ENCODE assay signal across 1 cellular context in the genomic region with DNA sequence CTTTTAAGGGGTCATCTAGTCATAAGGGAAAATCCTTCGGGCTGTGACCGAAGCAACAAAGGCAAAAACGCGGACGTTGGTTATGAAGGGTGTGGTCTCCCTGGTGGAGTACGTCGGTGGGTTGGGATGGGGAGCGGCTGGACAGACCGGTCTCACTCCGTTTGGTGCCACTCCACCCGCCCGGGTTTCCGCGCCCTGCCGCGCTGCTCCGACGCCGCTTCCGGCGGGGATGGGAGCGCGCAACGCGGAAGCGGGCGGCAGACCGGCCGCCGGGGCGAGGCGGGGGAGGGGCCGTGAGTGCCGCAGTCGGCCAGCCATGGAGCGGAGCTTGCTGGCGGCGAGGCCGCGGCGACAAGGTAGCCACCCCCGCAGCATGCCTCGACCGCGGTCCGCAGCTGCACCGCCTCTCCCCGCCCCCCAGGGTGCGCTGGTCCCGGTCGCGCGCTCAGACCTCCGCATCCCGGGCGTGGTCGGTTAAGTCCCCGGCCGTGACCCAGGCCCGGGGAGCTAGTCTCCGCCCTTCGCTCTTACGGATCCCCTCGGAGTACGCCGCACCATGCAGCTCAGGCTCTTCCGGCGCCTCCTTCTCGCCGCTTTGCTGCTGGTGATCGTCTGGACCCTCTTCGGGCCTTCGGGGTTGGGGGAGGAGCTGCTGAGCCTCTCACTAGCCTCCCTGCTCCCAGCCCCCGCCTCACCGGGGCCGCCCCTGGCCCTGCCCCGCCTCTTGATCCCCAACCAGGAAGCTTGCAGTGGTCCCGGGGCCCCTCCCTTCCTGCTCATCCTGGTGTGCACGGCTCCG.
TF ChIP-seq lines count a peak whose summit lies in the region.

A gene with protein sequence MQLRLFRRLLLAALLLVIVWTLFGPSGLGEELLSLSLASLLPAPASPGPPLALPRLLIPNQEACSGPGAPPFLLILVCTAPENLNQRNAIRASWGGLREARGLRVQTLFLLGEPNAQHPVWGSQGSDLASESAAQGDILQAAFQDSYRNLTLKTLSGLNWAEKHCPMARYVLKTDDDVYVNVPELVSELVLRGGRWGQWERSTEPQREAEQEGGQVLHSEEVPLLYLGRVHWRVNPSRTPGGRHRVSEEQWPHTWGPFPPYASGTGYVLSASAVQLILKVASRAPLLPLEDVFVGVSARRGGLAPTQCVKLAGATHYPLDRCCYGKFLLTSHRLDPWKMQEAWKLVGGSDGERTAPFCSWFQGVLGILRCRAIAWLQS (plus strand): TSS at position 260 of the 799 bp plus-strand sequence. CDS start 297 bp downstream, at position 557.

TF ChIP-seq in HepG2, 621 proteins besides CTCF, POLR2A, EP300 and RAD21 (continued from another document and continues in another):
- no peak for TF ChIP-seq ZNF333 (CRISPR knock-in tag; IDR thresholded peaks at IDR 0.05; ENCODE audit: borderline replicate concordance)
- TF ChIP-seq HNF4G (IDR thresholded peaks at IDR 0.05; ENCODE audit: borderline replicate concordance, low read depth, low read length) = no peak
- TF ChIP-seq HNF4G (CRISPR knock-in tag; IDR thresholded peaks at IDR 0.05; ENCODE audit: borderline replicate concordance, low read depth) = no peak
- TF ChIP-seq, protein P1, sequence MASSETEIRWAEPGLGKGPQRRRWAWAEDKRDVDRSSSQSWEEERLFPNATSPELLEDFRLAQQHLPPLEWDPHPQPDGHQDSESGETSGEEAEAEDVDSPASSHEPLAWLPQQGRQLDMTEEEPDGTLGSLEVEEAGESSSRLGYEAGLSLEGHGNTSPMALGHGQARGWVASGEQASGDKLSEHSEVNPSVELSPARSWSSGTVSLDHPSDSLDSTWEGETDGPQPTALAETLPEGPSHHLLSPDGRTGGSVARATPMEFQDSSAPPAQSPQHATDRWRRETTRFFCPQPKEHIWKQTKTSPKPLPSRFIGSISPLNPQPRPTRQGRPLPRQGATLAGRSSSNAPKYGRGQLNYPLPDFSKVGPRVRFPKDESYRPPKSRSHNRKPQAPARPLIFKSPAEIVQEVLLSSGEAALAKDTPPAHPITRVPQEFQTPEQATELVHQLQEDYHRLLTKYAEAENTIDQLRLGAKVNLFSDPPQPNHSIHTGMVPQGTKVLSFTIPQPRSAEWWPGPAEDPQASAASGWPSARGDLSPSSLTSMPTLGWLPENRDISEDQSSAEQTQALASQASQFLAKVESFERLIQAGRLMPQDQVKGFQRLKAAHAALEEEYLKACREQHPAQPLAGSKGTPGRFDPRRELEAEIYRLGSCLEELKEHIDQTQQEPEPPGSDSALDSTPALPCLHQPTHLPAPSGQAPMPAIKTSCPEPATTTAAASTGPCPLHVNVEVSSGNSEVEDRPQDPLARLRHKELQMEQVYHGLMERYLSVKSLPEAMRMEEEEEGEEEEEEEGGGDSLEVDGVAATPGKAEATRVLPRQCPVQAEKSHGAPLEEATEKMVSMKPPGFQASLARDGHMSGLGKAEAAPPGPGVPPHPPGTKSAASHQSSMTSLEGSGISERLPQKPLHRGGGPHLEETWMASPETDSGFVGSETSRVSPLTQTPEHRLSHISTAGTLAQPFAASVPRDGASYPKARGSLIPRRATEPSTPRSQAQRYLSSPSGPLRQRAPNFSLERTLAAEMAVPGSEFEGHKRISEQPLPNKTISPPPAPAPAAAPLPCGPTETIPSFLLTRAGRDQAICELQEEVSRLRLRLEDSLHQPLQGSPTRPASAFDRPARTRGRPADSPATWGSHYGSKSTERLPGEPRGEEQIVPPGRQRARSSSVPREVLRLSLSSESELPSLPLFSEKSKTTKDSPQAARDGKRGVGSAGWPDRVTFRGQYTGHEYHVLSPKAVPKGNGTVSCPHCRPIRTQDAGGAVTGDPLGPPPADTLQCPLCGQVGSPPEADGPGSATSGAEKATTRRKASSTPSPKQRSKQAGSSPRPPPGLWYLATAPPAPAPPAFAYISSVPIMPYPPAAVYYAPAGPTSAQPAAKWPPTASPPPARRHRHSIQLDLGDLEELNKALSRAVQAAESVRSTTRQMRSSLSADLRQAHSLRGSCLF (CRISPR knock-in tag; IDR thresholded peaks at IDR 0.05; ENCODE audit: borderline replicate concordance) = no peak
- TF ChIP-seq DR1 (CRISPR knock-in tag; IDR thresholded peaks at IDR 0.05) = no peak
- TF ChIP-seq PHF20 (CRISPR knock-in tag; IDR thresholded peaks at IDR 0.05) = no peak
- peak; percentile 45 for TF ChIP-seq HNRNPK (IDR thresholded peaks at IDR 0.05; ENCODE audit: low read depth, low read length, poor library complexity, severe bottlenecking)
- TF ChIP-seq SIN3A (IDR thresholded peaks at IDR 0.05; ENCODE audit: borderline replicate concordance, low read depth, low read length) = no peak
- TF ChIP-seq ZEB1 (IDR thresholded peaks at IDR 0.05; ENCODE audit: insufficient replicate concordance, low read depth) = no peak
- TF ChIP-seq GATAD1 (CRISPR knock-in tag; IDR thresholded peaks at IDR 0.05) = no peak
- TF ChIP-seq, protein P2, sequence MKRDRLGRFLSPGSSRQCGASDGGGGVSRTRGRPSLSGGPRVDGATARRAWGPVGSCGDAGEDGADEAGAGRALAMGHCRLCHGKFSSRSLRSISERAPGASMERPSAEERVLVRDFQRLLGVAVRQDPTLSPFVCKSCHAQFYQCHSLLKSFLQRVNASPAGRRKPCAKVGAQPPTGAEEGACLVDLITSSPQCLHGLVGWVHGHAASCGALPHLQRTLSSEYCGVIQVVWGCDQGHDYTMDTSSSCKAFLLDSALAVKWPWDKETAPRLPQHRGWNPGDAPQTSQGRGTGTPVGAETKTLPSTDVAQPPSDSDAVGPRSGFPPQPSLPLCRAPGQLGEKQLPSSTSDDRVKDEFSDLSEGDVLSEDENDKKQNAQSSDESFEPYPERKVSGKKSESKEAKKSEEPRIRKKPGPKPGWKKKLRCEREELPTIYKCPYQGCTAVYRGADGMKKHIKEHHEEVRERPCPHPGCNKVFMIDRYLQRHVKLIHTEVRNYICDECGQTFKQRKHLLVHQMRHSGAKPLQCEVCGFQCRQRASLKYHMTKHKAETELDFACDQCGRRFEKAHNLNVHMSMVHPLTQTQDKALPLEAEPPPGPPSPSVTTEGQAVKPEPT (CRISPR knock-in tag; IDR thresholded peaks at IDR 0.05; ENCODE audit: low read depth) = no peak
- TF ChIP-seq, protein P3, sequence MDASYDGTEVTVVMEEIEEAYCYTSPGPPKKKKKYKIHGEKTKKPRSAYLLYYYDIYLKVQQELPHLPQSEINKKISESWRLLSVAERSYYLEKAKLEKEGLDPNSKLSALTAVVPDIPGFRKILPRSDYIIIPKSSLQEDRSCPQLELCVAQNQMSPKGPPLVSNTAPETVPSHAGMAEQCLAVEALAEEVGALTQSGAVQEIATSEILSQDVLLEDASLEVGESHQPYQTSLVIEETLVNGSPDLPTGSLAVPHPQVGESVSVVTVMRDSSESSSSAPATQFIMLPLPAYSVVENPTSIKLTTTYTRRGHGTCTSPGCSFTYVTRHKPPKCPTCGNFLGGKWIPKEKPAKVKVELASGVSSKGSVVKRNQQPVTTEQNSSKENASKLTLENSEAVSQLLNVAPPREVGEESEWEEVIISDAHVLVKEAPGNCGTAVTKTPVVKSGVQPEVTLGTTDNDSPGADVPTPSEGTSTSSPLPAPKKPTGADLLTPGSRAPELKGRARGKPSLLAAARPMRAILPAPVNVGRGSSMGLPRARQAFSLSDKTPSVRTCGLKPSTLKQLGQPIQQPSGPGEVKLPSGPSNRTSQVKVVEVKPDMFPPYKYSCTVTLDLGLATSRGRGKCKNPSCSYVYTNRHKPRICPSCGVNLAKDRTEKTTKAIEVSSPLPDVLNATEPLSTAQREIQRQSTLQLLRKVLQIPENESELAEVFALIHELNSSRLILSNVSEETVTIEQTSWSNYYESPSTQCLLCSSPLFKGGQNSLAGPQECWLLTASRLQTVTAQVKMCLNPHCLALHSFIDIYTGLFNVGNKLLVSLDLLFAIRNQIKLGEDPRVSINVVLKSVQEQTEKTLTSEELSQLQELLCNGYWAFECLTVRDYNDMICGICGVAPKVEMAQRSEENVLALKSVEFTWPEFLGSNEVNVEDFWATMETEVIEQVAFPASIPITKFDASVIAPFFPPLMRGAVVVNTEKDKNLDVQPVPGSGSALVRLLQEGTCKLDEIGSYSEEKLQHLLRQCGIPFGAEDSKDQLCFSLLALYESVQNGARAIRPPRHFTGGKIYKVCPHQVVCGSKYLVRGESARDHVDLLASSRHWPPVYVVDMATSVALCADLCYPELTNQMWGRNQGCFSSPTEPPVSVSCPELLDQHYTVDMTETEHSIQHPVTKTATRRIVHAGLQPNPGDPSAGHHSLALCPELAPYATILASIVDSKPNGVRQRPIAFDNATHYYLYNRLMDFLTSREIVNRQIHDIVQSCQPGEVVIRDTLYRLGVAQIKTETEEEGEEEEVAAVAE (CRISPR knock-in tag; IDR thresholded peaks at IDR 0.05; ENCODE audit: borderline replicate concordance) = no peak
- TF ChIP-seq, protein P4, sequence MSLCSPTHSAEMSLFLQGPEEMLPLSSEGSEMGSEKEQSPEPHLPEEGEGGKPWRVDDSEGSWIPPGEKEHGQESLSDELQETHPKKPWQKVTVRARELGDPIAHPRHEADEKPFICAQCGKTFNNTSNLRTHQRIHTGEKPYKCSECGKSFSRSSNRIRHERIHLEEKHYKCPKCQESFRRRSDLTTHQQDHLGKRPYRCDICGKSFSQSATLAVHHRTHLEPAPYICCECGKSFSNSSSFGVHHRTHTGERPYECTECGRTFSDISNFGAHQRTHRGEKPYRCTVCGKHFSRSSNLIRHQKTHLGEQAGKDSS (CRISPR knock-in tag; IDR thresholded peaks at IDR 0.05; ENCODE audit: borderline replicate concordance, low read depth) = no peak
- TF ChIP-seq ZNF724P (CRISPR knock-in tag; IDR thresholded peaks at IDR 0.05; ENCODE audit: borderline replicate concordance) = no peak
- TF ChIP-seq CHD4 (IDR thresholded peaks at IDR 0.05; ENCODE audit: borderline replicate concordance, low read length) = no peak
- TF ChIP-seq SRSF4 (IDR thresholded peaks at IDR 0.05; ENCODE audit: low read depth, low read length, poor library complexity, severe bottlenecking) = no peak
- TF ChIP-seq, protein P5, sequence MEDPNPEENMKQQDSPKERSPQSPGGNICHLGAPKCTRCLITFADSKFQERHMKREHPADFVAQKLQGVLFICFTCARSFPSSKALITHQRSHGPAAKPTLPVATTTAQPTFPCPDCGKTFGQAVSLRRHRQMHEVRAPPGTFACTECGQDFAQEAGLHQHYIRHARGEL (CRISPR knock-in tag; IDR thresholded peaks at IDR 0.05) = no peak
- no peak for TF ChIP-seq PPARG (CRISPR knock-in tag; conservative IDR thresholded peaks at IDR 0.05)
- TF ChIP-seq MIER3 (CRISPR knock-in tag; IDR thresholded peaks at IDR 0.05; ENCODE audit: borderline replicate concordance) = no peak
- TF ChIP-seq NR2F1 (CRISPR knock-in tag; IDR thresholded peaks at IDR 0.05) = no peak
- TF ChIP-seq ZNF652 (CRISPR knock-in tag; IDR thresholded peaks at IDR 0.05; ENCODE audit: borderline replicate concordance, low read depth) = no peak
- TF ChIP-seq, protein P6, sequence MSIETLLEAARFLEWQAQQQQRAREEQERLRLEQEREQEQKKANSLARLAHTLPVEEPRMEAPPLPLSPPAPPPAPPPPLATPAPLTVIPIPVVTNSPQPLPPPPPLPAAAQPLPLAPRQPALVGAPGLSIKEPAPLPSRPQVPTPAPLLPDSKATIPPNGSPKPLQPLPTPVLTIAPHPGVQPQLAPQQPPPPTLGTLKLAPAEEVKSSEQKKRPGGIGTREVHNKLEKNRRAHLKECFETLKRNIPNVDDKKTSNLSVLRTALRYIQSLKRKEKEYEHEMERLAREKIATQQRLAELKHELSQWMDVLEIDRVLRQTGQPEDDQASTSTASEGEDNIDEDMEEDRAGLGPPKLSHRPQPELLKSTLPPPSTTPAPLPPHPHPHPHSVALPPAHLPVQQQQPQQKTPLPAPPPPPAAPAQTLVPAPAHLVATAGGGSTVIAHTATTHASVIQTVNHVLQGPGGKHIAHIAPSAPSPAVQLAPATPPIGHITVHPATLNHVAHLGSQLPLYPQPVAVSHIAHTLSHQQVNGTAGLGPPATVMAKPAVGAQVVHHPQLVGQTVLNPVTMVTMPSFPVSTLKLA (IDR thresholded peaks at IDR 0.05) = no peak
- TF ChIP-seq POLR2G (IDR thresholded peaks at IDR 0.05; ENCODE audit: low read depth, low read length) = peak; percentile 46; the same call in 1 of the 2 replicates
- TF ChIP-seq ZNF747 (CRISPR knock-in tag; IDR thresholded peaks at IDR 0.05; ENCODE audit: borderline replicate concordance) = no peak
- TF ChIP-seq NCOA5 (CRISPR knock-in tag; IDR thresholded peaks at IDR 0.05) = no peak
- TF ChIP-seq, protein P7, sequence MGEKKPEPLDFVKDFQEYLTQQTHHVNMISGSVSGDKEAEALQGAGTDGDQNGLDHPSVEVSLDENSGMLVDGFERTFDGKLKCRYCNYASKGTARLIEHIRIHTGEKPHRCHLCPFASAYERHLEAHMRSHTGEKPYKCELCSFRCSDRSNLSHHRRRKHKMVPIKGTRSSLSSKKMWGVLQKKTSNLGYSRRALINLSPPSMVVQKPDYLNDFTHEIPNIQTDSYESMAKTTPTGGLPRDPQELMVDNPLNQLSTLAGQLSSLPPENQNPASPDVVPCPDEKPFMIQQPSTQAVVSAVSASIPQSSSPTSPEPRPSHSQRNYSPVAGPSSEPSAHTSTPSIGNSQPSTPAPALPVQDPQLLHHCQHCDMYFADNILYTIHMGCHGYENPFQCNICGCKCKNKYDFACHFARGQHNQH (CRISPR knock-in tag; IDR thresholded peaks at IDR 0.05) = no peak
- TF ChIP-seq SMARCC2 (IDR thresholded peaks at IDR 0.05) = no peak
- no peak for TF ChIP-seq MIER2 (CRISPR knock-in tag; IDR thresholded peaks at IDR 0.05)
- no peak for TF ChIP-seq TARDBP (CRISPR knock-in tag; IDR thresholded peaks at IDR 0.05)
